ENCODE assay signal across 28 cellular contexts in genomic region chr20:42907730-42908129, GRCh38.
"Had no signal": no experiment of that assay in that cellular context is flagged by ENCODE, and none has a peak within 500 bp of the region (broad histone marks: within the 10 kb centered on the region; RNA-seq: fewer than 3 reads in every experiment).

No MANE protein-coding gene starts in this region.

- DNase-seq: colonic mucosa; cortex of kidney; dermis blood vessel endothelial cell; dorsolateral prefrontal cortex; effector CD4-positive, alpha-beta T cell; effector CD8-positive, alpha-beta T cell; effector memory CD4-positive, alpha-beta T cell; effector memory CD8-positive, alpha-beta T cell; endodermal cell; erythroblast; esophagus squamous epithelium; foreskin fibroblast; foreskin keratinocyte; foreskin melanocyte; gastrocnemius medialis; glutamatergic neuron; head of caudate nucleus; heart left ventricle; heart right ventricle had no signal

- H2AFZ ChIP-seq: hepatocyte had no signal

- H3K79me2 ChIP-seq: hepatocyte had no signal

- H3K27me3 ChIP-seq: colonic mucosa, dorsolateral prefrontal cortex, esophagus muscularis mucosa, esophagus squamous epithelium, foreskin keratinocyte, gastrocnemius medialis, gastroesophageal sphincter, heart left ventricle, heart right ventricle, hepatocyte had no signal

- H3K4me1 ChIP-seq: colonic mucosa, esophagus muscularis mucosa, esophagus squamous epithelium, foreskin keratinocyte, gastrocnemius medialis, gastroesophageal sphincter had no signal

- H3K4me3 ChIP-seq: colonic mucosa, coronary artery, dorsolateral prefrontal cortex, esophagus muscularis mucosa, esophagus squamous epithelium, gastrocnemius medialis, gastroesophageal sphincter, heart left ventricle, heart right ventricle, hepatocyte had no signal

- H3K4me2 ChIP-seq: hepatocyte had no signal

- H3K27ac ChIP-seq: colonic mucosa, coronary artery, dorsolateral prefrontal cortex, epithelial cell of prostate, esophagus muscularis mucosa, esophagus squamous epithelium, foreskin keratinocyte, gastrocnemius medialis, gastroesophageal sphincter, heart left ventricle, heart right ventricle, hepatocyte had no signal

- FAIRE-seq: endometrium, endothelial cell of umbilical vein, frontal cortex had no signal

- H3K36me3 ChIP-seq: colonic mucosa, esophagus muscularis mucosa, esophagus squamous epithelium, gastrocnemius medialis, gastroesophageal sphincter, heart left ventricle, heart right ventricle had no signal

- ATAC-seq: effector memory CD8-positive, alpha-beta T cell; esophagus mucosa; foreskin keratinocyte; gastrocnemius medialis; gastroesophageal sphincter; heart left ventricle; heart right ventricle had no signal

- H3K9me3 ChIP-seq: colonic mucosa, esophagus muscularis mucosa, esophagus squamous epithelium, gastrocnemius medialis, gastroesophageal sphincter, heart left ventricle, heart right ventricle had no signal
